Comparison of ENCODE assay signal across 8 cellular contexts in genomic region chr5:80204808-80205614, GRCh38. TPM values are rescaled to one million over a fixed set of nuclear protein-coding genes. Genes with fewer than 3 reads are reported as not detected.
A peak's percentile ranks its signal among the peaks of the same experiment; 100 is the strongest.
DNase-seq lines count a peak whose midpoint lies in the region; ATAC-seq and TF ChIP-seq lines count a peak whose summit lies in the region.

No MANE protein-coding gene starts in this region.

- no peaks in the 10 kb centered on the region for H3K9me3 Mint-ChIP-seq in T-helper 2 cell treated with Interferon-gamma antibody and Interleukin-4, amounts not matched to agents 5 μg/mL and 100 μg/mL, for 36 hours

- H4K20me1 ChIP-seq in IMR-90 (ENCODE audit: insufficient read depth, low read length): no peaks in the 10 kb centered on the region

- H2BK5ac ChIP-seq in IMR-90 (ENCODE audit: low read depth, low read length, poor library complexity, severe bottlenecking): no peak overlapping the region

- peak overlapping the region; percentile 22 for H3K4me3 Mint-ChIP-seq in T-helper 2 cell treated with Interferon-gamma antibody and Interleukin-4, amounts not matched to agents 5 μg/mL and 100 μg/mL, for 36 hours

- DNase-seq in IMR-90 (peak; percentile 76), Right ventricle myocardium superior (no peak), sciatic nerve (ENCODE audit: low spot score) (no peak), NCI-H82 treated with DMSO at 0.1 percent for 48 hours (lab: John Stamatoyannopoulos, UW; ENCODE audit: unreplicated experiment) (no peak)
- no peak for DNase-seq in T-helper 2 cell treated with Interferon-gamma antibody and Interleukin-4, amounts not matched to agents 5 μg/mL and 100 μg/mL, for 36 hours (ENCODE audit: low spot score)
- DNase-seq in stimulated activated CD4-positive, alpha-beta T cell treated with anti-CD3 and anti-CD28 coated beads, Interleukin-4, amount 100 ng/mL, for 24 hours: no peak

- H3K27ac Mint-ChIP-seq in T-helper 2 cell treated with Interferon-gamma antibody and Interleukin-4, amounts not matched to agents 5 μg/mL and 100 μg/mL, for 36 hours: peak overlapping the region; percentile 87

- TF ChIP-seq RAD21 in IMR-90 (IDR thresholded peaks at IDR 0.05; ENCODE audit: low read length): no peak

- H2AFZ ChIP-seq in IMR-90 (replicated peaks; ENCODE audit: low read length, poor library complexity): no peak overlapping the region

- dilution Hi-C loops in IMR-90 (cut with HindIII; ENCODE audit: low sequenced_read_pairs, unreplicated experiment): no loop called here

- no peak overlapping the region for H2BK120ac ChIP-seq in IMR-90 (ENCODE audit: low read depth, low read length)

- H3K9me3 ChIP-seq in IMR-90 (ENCODE audit: control insufficient read depth, insufficient read depth, low read length): no peaks in the 10 kb centered on the region

- CTCF ChIA-PET in IMR-90 (lab: Yijun Ruan, JAX): interaction anchor here (0.7 to 1.1 kb wide), 2 partner anchors 8 to 22 kb away, joined by 3 read pairs; no protein-coding TSS in a partner anchor

- no peak for TF ChIP-seq POLR2A in IMR-90 (IDR thresholded peaks at IDR 0.05; ENCODE audit: low read depth, low read length)

- no peak overlapping the region for H2BK20ac ChIP-seq in IMR-90 (ENCODE audit: low read depth, low read length)

- no peaks in the 10 kb centered on the region; the same call in 1 of the 2 replicates for H3K9me1 ChIP-seq in IMR-90 (ENCODE audit: insufficient read depth, low read length)

- no peak overlapping the region for H3K56ac ChIP-seq in IMR-90 (ENCODE audit: extremely low read depth, insufficient read depth, low read length)

- peak; percentile 58 for ATAC-seq in IMR-90 (ENCODE audit: low read depth)
- ATAC-seq in Right ventricle myocardium superior (ENCODE audit: poor library complexity): peak; percentile 65
- ATAC-seq in sciatic nerve: peak; percentile 69
- no peak for ATAC-seq in GM19467 (IDR thresholded peaks at IDR 0.05; ENCODE audit: unreplicated experiment)
- no peak for ATAC-seq in HG03196 (IDR thresholded peaks at IDR 0.05; ENCODE audit: unreplicated experiment)

- TF ChIP-seq CTCF in IMR-90 (conservative IDR thresholded peaks at IDR 0.05; ENCODE audit: low read depth, low read length): no peak

- no peaks in the 10 kb centered on the region for H3K27me3 Mint-ChIP-seq in T-helper 2 cell treated with Interferon-gamma antibody and Interleukin-4, amounts not matched to agents 5 μg/mL and 100 μg/mL, for 36 hours (ENCODE audit: low read depth)

- peaks cover 9% of the 10 kb centered on the region for H3K4me1 ChIP-seq in IMR-90 (ENCODE audit: control insufficient read depth, insufficient read depth, low read length)

- H3K4me1 Mint-ChIP-seq in T-helper 2 cell treated with Interferon-gamma antibody and Interleukin-4, amounts not matched to agents 5 μg/mL and 100 μg/mL, for 36 hours (ENCODE audit: low read depth): peaks cover 35% of the 10 kb centered on the region

- H3K9ac ChIP-seq in IMR-90 (ENCODE audit: low read depth, low read length): peak overlapping the region; percentile 6; the same call in 1 of the 2 replicates

- H2AK9ac ChIP-seq in IMR-90 (replicated peaks; ENCODE audit: low read depth, low read length, poor library complexity): no peak overlapping the region

- no peak overlapping the region for H2BK15ac ChIP-seq in IMR-90 (ENCODE audit: low read depth, low read length)

- H4K5ac ChIP-seq in IMR-90 (ENCODE audit: low read depth, low read length): peak overlapping the region; percentile 83

- BruUV-seq in IMR-90 (replicated peaks; lab: Mats Ljungman, UMichigan): no TSS peak

- POLR2A ChIA-PET in IMR-90 (lab: Charles Lee; ENCODE audit: unreplicated experiment): interaction anchor here (0.5 kb wide), 1 partner anchor 14 kb away, joined by 3 read pairs; no protein-coding TSS in a partner anchor

- no peaks in the 10 kb centered on the region for H3K27me3 ChIP-seq in IMR-90 (ENCODE audit: control insufficient read depth, insufficient read depth, low read length)

- no peak overlapping the region for H3K4me3 ChIP-seq in IMR-90 (ENCODE audit: insufficient read depth, low read depth, low read length)

- intact Hi-C loops in IMR-90 (cut with micrococcal nuclease): no loop called here
- intact Hi-C loops in Right ventricle myocardium superior (cut with DNase I): loop anchor here (10.0 kb wide), 1 partner anchor 60 kb away; no protein-coding TSS in a partner anchor
- intact Hi-C loops in sciatic nerve (cut with DNase I): no loop called here

- in situ Hi-C loops in IMR-90 (cut with MboI; ENCODE audit: low sequenced_read_pairs): no loop called here

- H3K14ac ChIP-seq in IMR-90 (replicated peaks; ENCODE audit: low read depth, low read length): no peak overlapping the region

- no peak overlapping the region for H3K4ac ChIP-seq in IMR-90 (ENCODE audit: low read depth, low read length)

- peak overlapping the region; percentile 54; the same call in 1 of the 2 replicates for H3K18ac ChIP-seq in IMR-90 (ENCODE audit: low read depth, low read length)

- H3K27ac ChIP-seq in IMR-90 (ENCODE audit: insufficient read depth, low read length): peak overlapping the region; percentile 55; the same call in 1 of the 2 replicates

- peaks cover 48% of the 10 kb centered on the region for H3K36me3 Mint-ChIP-seq in T-helper 2 cell treated with Interferon-gamma antibody and Interleukin-4, amounts not matched to agents 5 μg/mL and 100 μg/mL, for 36 hours (ENCODE audit: low read depth)

- no peak overlapping the region for H3K23ac ChIP-seq in IMR-90 (ENCODE audit: low read depth, low read length)

- no CpG with 5 or more reads among the region's 10 CpGs for WGBS in IMR-90 (ENCODE audit: extremely low coverage in 2 of 2, insufficient read length in 1 of 2), 2 experiments

- H4K91ac ChIP-seq in IMR-90 (ENCODE audit: insufficient read depth, low read depth, low read length): no peak overlapping the region

- H3K4me2 ChIP-seq in IMR-90 (ENCODE audit: low read depth, low read length): peak overlapping the region; percentile 67

- H2AK5ac ChIP-seq in IMR-90 (ENCODE audit: low read depth, low read length): no peak overlapping the region

- H4K8ac ChIP-seq in IMR-90 (ENCODE audit: low read depth in 2 of 2, low read length in 2 of 2): peak overlapping the region in 1 of 2 experiments; percentile 15; a peak in 1 of 4 replicates

- H3K36me3 ChIP-seq in IMR-90 (ENCODE audit: control insufficient read depth, insufficient read depth, low read length): 0 out of 2 replicates have a peak, but pooled peaks cover 1% of the 10 kb centered on the region

- 0 out of 4 replicates have a peak, but pooled peaks cover 0 to 3% of the 10 kb centered on the region in 2 experiments for H3K79me1 ChIP-seq in IMR-90 (ENCODE audit: low read depth in 1 of 2, low read length in 2 of 2)

TF ChIP-seq in IMR-90, 13 proteins besides CTCF, POLR2A, EP300 and RAD21:
- TF ChIP-seq CEBPB (IDR thresholded peaks at IDR 0.05; ENCODE audit: low read depth, low read length) (no peak), MAFK (IDR thresholded peaks at IDR 0.05; ENCODE audit: low read depth, low read length) (no peak), BHLHE40 (IDR thresholded peaks at IDR 0.05; ENCODE audit: low read depth, low read length) (peak; percentile 66), ELK1 (IDR thresholded peaks at IDR 0.05; ENCODE audit: borderline replicate concordance, low read depth, low read length) (no peak), SMC3 (IDR thresholded peaks at IDR 0.05; ENCODE audit: low read depth, low read length) (no peak), RFX5 (IDR thresholded peaks at IDR 0.05; ENCODE audit: low read depth, low read length) (no peak)

RNA-seq across cellular contexts. Expression of gene SERINC5, which starts 50.8 kb away (rescaled TPM):
- total RNA-seq in IMR-90 (2012; rRNA removed): 7.2 and 8.1 TPM in 2 replicates
- polyA plus RNA-seq in IMR-90 (2012; rRNA removed): 4.6 and 5.0 TPM in 2 replicates
- 2.0 and 2.5 TPM in 2 replicates for polyA plus RNA-seq in IMR-90 (2012; cell fraction: cytosol; rRNA removed)
- polyA plus RNA-seq in IMR-90 (2012; cell fraction: nucleus; rRNA removed; ENCODE audit: low replicate concordance): 1.3 and 3.2 TPM in 2 replicates
- 10.7 TPM for total RNA-seq in Right ventricle myocardium superior
- 70.2 TPM for total RNA-seq in sciatic nerve

Comparison
In these comparisons a context has a peak if more than half of its experiments do, and no peak if none do; other contexts are left out.
1. ATAC-seq: peak in IMR-90 (single experiment), Right ventricle myocardium superior (single experiment) and sciatic nerve (single experiment); none in GM19467 (single experiment) and HG03196 (single experiment).